Comparison of ENCODE assay signal across 8 cellular contexts in the genomic region with DNA sequence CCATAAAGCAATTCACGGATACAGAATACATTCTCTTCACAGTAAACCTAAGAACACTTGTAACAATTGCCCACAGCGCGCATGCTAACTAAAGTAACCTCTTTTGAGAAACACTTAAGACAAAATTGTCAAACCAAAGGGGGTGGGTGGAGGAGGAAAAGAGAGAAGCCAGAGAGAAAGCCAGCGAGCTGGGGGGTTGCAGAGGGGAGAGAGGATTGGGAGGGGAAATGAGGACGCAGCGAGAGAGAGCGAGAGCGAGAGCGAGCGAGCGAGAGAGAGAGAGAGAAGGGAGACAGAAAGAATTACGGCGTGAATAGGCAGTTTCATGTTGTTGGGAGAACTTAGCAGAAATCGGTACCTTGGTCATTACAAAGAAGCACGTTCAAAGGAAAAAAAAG. TPM values are rescaled to one million over a fixed set of nuclear protein-coding genes. Genes with fewer than 3 reads are reported as not detected.
A peak's percentile ranks its signal among the peaks of the same experiment; 100 is the strongest.
DNase-seq lines count a peak whose midpoint lies in the region; ATAC-seq and TF ChIP-seq lines count a peak whose summit lies in the region.

No MANE protein-coding gene starts in this region.

- peak overlapping the region; percentile 46 for H3K4me3 Mint-ChIP-seq in dendritic cell treated with granulocyte-macrophage colony-stimulating factor and Interleukin-4, amounts not matched to agents 40 ng/mL and 50 ng/mL, for 4 days
- H3K4me3 Mint-ChIP-seq in neural progenitor cell, result no peak overlapping the region

- H3K79me2 ChIP-seq in neural progenitor cell (ENCODE audit: low read depth), result no peaks in the 10 kb centered on the region

- H3K36me3 ChIP-seq in gastrocnemius medialis (no peaks in the 10 kb centered on the region), neural progenitor cell (no peaks in the 10 kb centered on the region)

- H3K27me3 Mint-ChIP-seq in dendritic cell treated with granulocyte-macrophage colony-stimulating factor and Interleukin-4, amounts not matched to agents 40 ng/mL and 50 ng/mL, for 4 days, result peaks cover 97% of the 10 kb centered on the region
- peaks cover 92% of the 10 kb centered on the region for H3K27me3 Mint-ChIP-seq in neural progenitor cell (ENCODE audit: insufficient read depth, low read depth)

- no peak for TF ChIP-seq POLR2A in gastrocnemius medialis (IDR thresholded peaks at IDR 0.05)

- in situ Hi-C loops in gastrocnemius medialis (cut with MboI; ENCODE audit: low sequenced_read_pairs in 4 of 4), result no loop called here

- ATAC-seq in gastrocnemius medialis, result no peak

- no peak overlapping the region for H3K27ac Mint-ChIP-seq in dendritic cell treated with granulocyte-macrophage colony-stimulating factor and Interleukin-4, amounts not matched to agents 40 ng/mL and 50 ng/mL, for 4 days
- H3K27ac Mint-ChIP-seq in neural progenitor cell, result no peak overlapping the region

- H3K27ac ChIP-seq in gastrocnemius medialis (peak overlapping the region in 3 of 4 donors; percentile 65 to 66 (median 65)), neural progenitor cell (no peak overlapping the region)

- H3K9me3 ChIP-seq in gastrocnemius medialis (no peaks in the 10 kb centered on the region), neural progenitor cell (ENCODE audit: low read depth) (no peaks in the 10 kb centered on the region)

- H2AFZ ChIP-seq in neural progenitor cell (replicated peaks), result no peak overlapping the region

- DNase-seq in NCI-H1105 treated with DMSO at 0.1 percent for 48 hours (lab: John Stamatoyannopoulos, UW), result peak; percentile 50
- DNase-seq in NCI-H1105 (lab: John Stamatoyannopoulos, UW), result no peak
- DNase-seq in NCI-H2227 (lab: John Stamatoyannopoulos, UW; ENCODE audit: unreplicated experiment), result peak; percentile 71
- no peak for DNase-seq in gastrocnemius medialis
- no peak for DNase-seq in HCEC 1CT
- no peak for DNase-seq in AML-193 (lab: John Stamatoyannopoulos, UW)
- DNase-seq in neural progenitor cell (ENCODE audit: low spot score), result no peak

- H3K4me1 ChIP-seq in gastrocnemius medialis (peaks cover 4 to 27% of the 10 kb centered on the region in 2 donors), neural progenitor cell (no peaks in the 10 kb centered on the region)

- H3K36me3 Mint-ChIP-seq in dendritic cell treated with granulocyte-macrophage colony-stimulating factor and Interleukin-4, amounts not matched to agents 40 ng/mL and 50 ng/mL, for 4 days (ENCODE audit: low read depth), result no peaks in the 10 kb centered on the region
- H3K36me3 Mint-ChIP-seq in neural progenitor cell, result no peaks in the 10 kb centered on the region

- peaks cover 95 to 98% (median 98%) of the 10 kb centered on the region in 3 donors for H3K27me3 ChIP-seq in gastrocnemius medialis
- H3K27me3 ChIP-seq in neural progenitor cell, result peaks cover 100% of the 10 kb centered on the region

- no peaks in the 10 kb centered on the region for H3K9me3 Mint-ChIP-seq in dendritic cell treated with granulocyte-macrophage colony-stimulating factor and Interleukin-4, amounts not matched to agents 40 ng/mL and 50 ng/mL, for 4 days
- H3K9me3 Mint-ChIP-seq in neural progenitor cell, result peaks cover 3% of the 10 kb centered on the region

- no peak overlapping the region for H3K4me2 ChIP-seq in neural progenitor cell

- H4K20me1 ChIP-seq in neural progenitor cell (ENCODE audit: low read depth), result peaks cover 95% of the 10 kb centered on the region

- H3K4me3 ChIP-seq in gastrocnemius medialis, result peak overlapping the region; percentile 35 to 64 (median 51)
- no peak overlapping the region for H3K4me3 ChIP-seq in neural progenitor cell

- TF ChIP-seq CTCF in gastrocnemius medialis (IDR thresholded peaks at IDR 0.05 in 4 of 5, conservative IDR thresholded peaks at IDR 0.05 in 1 of 5) (no peak), neural progenitor cell (IDR thresholded peaks at IDR 0.05) (no peak)

- intact Hi-C loops in dendritic cell treated with granulocyte-macrophage colony-stimulating factor and Interleukin-4, amounts not matched to agents 40 ng/mL and 50 ng/mL, for 4 days (cut with micrococcal nuclease), result loop anchor here (10.0 kb wide), 1 partner anchor 588 kb away; no protein-coding TSS in a partner anchor
- intact Hi-C loops in gastrocnemius medialis (cut with DNase I; ENCODE audit: low total_unique reads), result no loop called here

- H3K4me1 Mint-ChIP-seq in dendritic cell treated with granulocyte-macrophage colony-stimulating factor and Interleukin-4, amounts not matched to agents 40 ng/mL and 50 ng/mL, for 4 days (ENCODE audit: low read depth), result peaks cover 47% of the 10 kb centered on the region
- peaks cover 11% of the 10 kb centered on the region for H3K4me1 Mint-ChIP-seq in neural progenitor cell

- no peak overlapping the region for H3K9ac ChIP-seq in neural progenitor cell

- peaks cover 9% of the 10 kb centered on the region for H3F3A ChIP-seq in neural progenitor cell (ENCODE audit: low read depth)

RNA-seq across cellular contexts. Expression of a gene that starts 1.6 kb away (rescaled TPM):
- 1 to 10 TPM in 1 of 4 donors, under 1 TPM in 3; 0.36 to 3.0 (median 0.65) TPM for total RNA-seq in gastrocnemius medialis
- total RNA-seq in neural progenitor cell (ENCODE audit: low replicate concordance), result not detected in 2 replicates

RNA-seq across cellular contexts. Expression of a gene that starts 2.6 kb away (rescaled TPM):
- total RNA-seq in gastrocnemius medialis, result under 1 TPM in 1 of 4 donors, not detected in 3; 0.27 TPM
- total RNA-seq in neural progenitor cell (ENCODE audit: low replicate concordance), result not detected in 2 replicates

RNA-seq across cellular contexts. Expression of a gene that starts 7.7 kb away (rescaled TPM):
- total RNA-seq in gastrocnemius medialis, result 1 to 10 TPM in 2 of 4 donors, under 1 TPM in 2; 0.55 to 3.0 (median 1.3) TPM
- not detected in 2 replicates for total RNA-seq in neural progenitor cell (ENCODE audit: low replicate concordance)

RNA-seq across cellular contexts. Expression of a gene that starts 13.7 kb away (rescaled TPM):
- total RNA-seq in gastrocnemius medialis (not detected), neural progenitor cell (ENCODE audit: low replicate concordance) (not detected in 2 replicates)

RNA-seq across cellular contexts. Expression of a gene that starts 18.9 kb away (rescaled TPM):
- total RNA-seq in gastrocnemius medialis (not detected), neural progenitor cell (ENCODE audit: low replicate concordance) (not detected in 2 replicates)

Comparison
In these comparisons a context has a peak if more than half of its experiments do, and no peak if none do; other contexts are left out.
1. DNase-seq: peak in NCI-H1105 treated with DMSO at 0.1 percent for 48 hours (single experiment) and NCI-H2227 (single experiment); none in NCI-H1105 (single experiment), gastrocnemius medialis (0 of 2), HCEC 1CT (single experiment), AML-193 (0 of 2) and neural progenitor cell (single experiment).